8 cellular contexts compared by ENCODE assay signal in the genomic region with DNA sequence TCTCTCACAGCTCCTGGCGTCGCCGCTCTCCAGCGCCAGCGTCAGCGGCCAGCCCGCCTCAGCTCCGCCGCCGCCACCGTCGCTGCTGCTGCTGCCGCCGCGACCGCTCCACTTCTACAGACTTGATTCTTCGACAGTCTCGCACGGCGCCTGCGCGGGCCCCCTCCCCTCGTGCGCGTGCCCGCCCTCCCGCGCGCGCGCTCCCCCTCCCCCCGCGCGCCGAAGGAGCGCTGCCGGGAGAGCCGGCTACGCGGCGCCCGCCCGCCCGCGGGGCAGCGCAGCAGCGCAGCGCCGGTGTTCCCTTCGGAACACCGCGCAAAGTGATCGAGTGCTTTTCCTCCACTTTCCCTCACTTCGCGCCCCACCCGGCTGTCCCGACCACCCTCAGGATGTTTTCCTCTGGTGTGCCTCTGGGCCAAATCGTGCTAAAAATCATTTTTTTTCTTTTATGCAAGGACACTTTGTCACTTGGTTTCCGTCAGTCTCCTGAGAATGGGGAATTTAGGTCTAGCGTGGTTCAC. TPM values are rescaled to one million over a fixed set of nuclear protein-coding genes. Genes with fewer than 3 reads are reported as not detected.
A peak's percentile ranks its signal among the peaks of the same experiment; 100 is the strongest.
DNase-seq lines count a peak whose midpoint lies in the region; ATAC-seq and TF ChIP-seq lines count a peak whose summit lies in the region.

A gene (minus strand): TSS at position 118 of the 521 bp plus-strand sequence. CDS start 684 bp downstream, outside the sequence.

- POLR2A ChIA-PET in GM10248 (lab: Yijun Ruan, JAX) = interaction anchor here (0.7 to 3.1 kb wide), 15 partner anchors 9 to 465 kb away, joined by 3 to 20 read pairs (median 4); no protein-coding TSS in a partner anchor
- POLR2A ChIA-PET in activated CD4-positive, alpha-beta T cell treated with anti-CD3 and anti-CD28 coated beads for 36 hours (lab: Charles Lee) = interaction anchor here (0.6 to 2.6 kb wide), 4 partner anchors 10 to 402 kb away, joined by 3 to 19 read pairs (median 3); no protein-coding TSS in a partner anchor

- peak within 1 kb of the TSS; percentile 91 for H3K4me3 ChIP-seq in choroid plexus epithelial cell (ENCODE audit: low read depth, low read length)

- peak; percentile 89 for DNase-seq in GM10248 (ENCODE audit: extremely low spot score)
- peak; percentile 75 to 95 for DNase-seq in NCI-H446 (lab: John Stamatoyannopoulos, UW)
- peak; percentile 91 for DNase-seq in activated CD4-positive, alpha-beta T cell treated with anti-CD3 and anti-CD28 coated beads for 36 hours
- DNase-seq in choroid plexus epithelial cell (ENCODE audit: low read depth) = peak; percentile 91
- peak in 3 of 4 experiments; percentile 53 to 71 (median 61) for DNase-seq in stimulated activated CD4-positive, alpha-beta T cell treated with anti-CD3 and anti-CD28 coated beads, Interleukin-1b, Interleukin-23, amount 100 ng/mL, for 24 hours (ENCODE audit: low read depth in 4 of 4, low spot score in 1 of 4)

- H3K27me3 ChIP-seq in layer of hippocampus (ENCODE audit: control insufficient read depth, insufficient read depth, low read length) = no peaks in the 10 kb centered on the region

- ATAC-seq in HG03039 (IDR thresholded peaks at IDR 0.05; ENCODE audit: unreplicated experiment) (peak; percentile 16), HG02884 (IDR thresholded peaks at IDR 0.05; ENCODE audit: unreplicated experiment) (no peak)
- peak; percentile 8 for ATAC-seq in activated CD4-positive, alpha-beta T cell treated with anti-CD3 and anti-CD28 coated beads for 36 hours

- intact Hi-C loops in activated CD4-positive, alpha-beta T cell treated with anti-CD3 and anti-CD28 coated beads for 36 hours (cut with DNase I, micrococcal nuclease) = loop anchor here (1.0 to 5.0 kb wide), 11 partner anchors 10 to 895 kb away; a partner anchor contains a TSS

- no peak for TF ChIP-seq CTCF in GM10248 (IDR thresholded peaks at IDR 0.05; ENCODE audit: control extremely low read depth, extremely low read depth, low read depth, missing control alignments)
- no peak for TF ChIP-seq CTCF in choroid plexus epithelial cell (conservative IDR thresholded peaks at IDR 0.05; ENCODE audit: low read depth, low read length)

- H3K9me3 Mint-ChIP-seq in activated CD4-positive, alpha-beta T cell treated with anti-CD3 and anti-CD28 coated beads for 36 hours (ENCODE audit: low read depth) = no peaks in the 10 kb centered on the region

- H3K27ac Mint-ChIP-seq in activated CD4-positive, alpha-beta T cell treated with anti-CD3 and anti-CD28 coated beads for 36 hours = peak within 1 kb of the TSS; percentile 90

- H3K27ac ChIP-seq in layer of hippocampus (ENCODE audit: low read depth, low read length) = peak within 1 kb of the TSS; percentile 99

- peaks cover 29% of the 10 kb centered on the region for H3K4me1 Mint-ChIP-seq in activated CD4-positive, alpha-beta T cell treated with anti-CD3 and anti-CD28 coated beads for 36 hours

- H3K4me3 Mint-ChIP-seq in activated CD4-positive, alpha-beta T cell treated with anti-CD3 and anti-CD28 coated beads for 36 hours = peak within 1 kb of the TSS; percentile 79

- peaks cover 33% of the 10 kb centered on the region for H3K36me3 Mint-ChIP-seq in activated CD4-positive, alpha-beta T cell treated with anti-CD3 and anti-CD28 coated beads for 36 hours (ENCODE audit: low read depth)

- CTCF ChIA-PET in GM10248 (lab: Yijun Ruan, JAX) = interaction anchor here (1.2 kb wide), 1 partner anchor 15 kb away, joined by 3 read pairs; no protein-coding TSS in a partner anchor
- CTCF ChIA-PET in activated CD4-positive, alpha-beta T cell treated with anti-CD3 and anti-CD28 coated beads for 36 hours (lab: Charles Lee) = interaction anchor here (1.0 to 2.8 kb wide), 4 partner anchors 9 to 316 kb away, joined by 3 to 22 read pairs (median 8); no protein-coding TSS in a partner anchor

- H3K27me3 Mint-ChIP-seq in activated CD4-positive, alpha-beta T cell treated with anti-CD3 and anti-CD28 coated beads for 36 hours = no peaks in the 10 kb centered on the region

RNA-seq across cellular contexts. Expression of the gene that starts here (rescaled TPM):
- 100 to 1,000 TPM; 132 to 200 TPM for total RNA-seq in activated CD4-positive, alpha-beta T cell treated with anti-CD3 and anti-CD28 coated beads for 36 hours
